10 cellular contexts compared by ENCODE assay signal in genomic region chr9:124768778-124769350, GRCh38. TPM values are rescaled to one million over a fixed set of nuclear protein-coding genes. Genes with fewer than 3 reads are reported as not detected.
DNase-seq lines count a peak whose midpoint lies in the region; TF ChIP-seq lines count a peak whose summit lies in the region.
"Had no signal": no experiment of that assay in that cellular context is flagged by ENCODE, and none has a peak within 500 bp of the region (broad histone marks: within the 10 kb centered on the region; RNA-seq: fewer than 3 reads in every experiment).

No MANE protein-coding gene starts in this region.

- TF ChIP-seq CTCF in CD14-positive monocyte (IDR thresholded peaks at IDR 0.05) (no peak), HEK293 (tag by site-specific recombination; IDR thresholded peaks at IDR 0.05) (no peak), brain (conservative IDR thresholded peaks at IDR 0.05) (no peak), mesothelial cell of epicardium (IDR thresholded peaks at IDR 0.05; ENCODE audit: unreplicated experiment) (no peak)

- H3K27me3 Mint-ChIP-seq in CD14-positive monocyte (ENCODE audit: low read depth in 3 of 3): peaks cover 14 to 24% (median 18%) of the 10 kb centered on the region in 3 donors
- peaks cover 85% of the 10 kb centered on the region for H3K27me3 Mint-ChIP-seq in brain
- H3K27me3 Mint-ChIP-seq in mesothelial cell of epicardium (ENCODE audit: low read depth): peaks cover 23% of the 10 kb centered on the region

- in situ Hi-C loops in ACHN (cut with HindIII; ENCODE audit: low pct_ligation_motif_present, low pct_unique_long_range_greater_than_20kb, low sequenced_read_pairs): no loop called here

- H3K4me1 ChIP-seq in HEK293 (ENCODE audit: control insufficient read depth, insufficient read depth, low read length): peaks cover 22% of the 10 kb centered on the region; the same call in 1 of the 2 replicates
- H3K4me1 ChIP-seq: foreskin keratinocyte had no signal

- DNase-seq in CD14-positive monocyte (ENCODE audit: low spot score) (no peak), mesothelial cell of epicardium (ENCODE audit: low spot score in 2 of 2, unreplicated experiment in 2 of 2) (no peak), ACHN (no peak), A172 (ENCODE audit: low spot score) (no peak), NCI-H1930 (lab: John Stamatoyannopoulos, UW) (no peak)
- DNase-seq in stimulated activated CD8-positive, alpha-beta memory T cell treated with anti-CD3 and anti-CD28 coated beads, Interleukin-4, amount 100 ng/mL, for 48 hours: no peak
- DNase-seq: NCI-H187 had no signal

- CTCF ChIA-PET in HEK293 (lab: Yijun Ruan, JAX): interaction anchor here (0.6 to 16.2 kb wide), 13 partner anchors 17 to 375 kb away, joined by 3 to 1257 read pairs (median 3); partner anchors contain the start of gene WDR38

- H3K4me3 ChIP-seq in HEK293 (ENCODE audit: low read depth, low read length): peak overlapping the region; percentile 96

- intact Hi-C loops in CD14-positive monocyte (cut with micrococcal nuclease): no loop called here

- H3K27ac Mint-ChIP-seq in CD14-positive monocyte (peak overlapping the region in 2 of 7 donors; percentile 13 to 84), brain (peak overlapping the region in 2 of 5 experiments; percentile 42 to 74), mesothelial cell of epicardium (no peak overlapping the region)

- H3K9me3 ChIP-seq in HEK293 (ENCODE audit: control insufficient read depth, insufficient read depth, low read depth, low read length): no peaks in the 10 kb centered on the region

- H3K4me3 Mint-ChIP-seq in CD14-positive monocyte (peak overlapping the region; percentile 96 to 99), brain (peak overlapping the region; percentile 84 to 97 (median 97)), mesothelial cell of epicardium (peak overlapping the region; percentile 94)

- POLR2A ChIA-PET in HEK293 (lab: Yijun Ruan, JAX): interaction anchor here (0.7 to 11.9 kb wide), 6 partner anchors 9 to 108 kb away, joined by 3 to 201 read pairs (median 4); partner anchors contain the start of genes ARPC5L, RPL35 and WDR38

- no peaks in the 10 kb centered on the region for H3K36me3 ChIP-seq in HEK293 (ENCODE audit: control insufficient read depth in 2 of 2, insufficient read depth in 1 of 2, low read length in 2 of 2)

- peaks cover 0 to 7% of the 10 kb centered on the region in 2 donors for H3K36me3 Mint-ChIP-seq in CD14-positive monocyte
- no peaks in the 10 kb centered on the region for H3K36me3 Mint-ChIP-seq in brain
- H3K36me3 Mint-ChIP-seq in mesothelial cell of epicardium: no peaks in the 10 kb centered on the region

- peak overlapping the region; percentile 91; the same call in 1 of the 2 replicates for H3K27ac ChIP-seq in HEK293 (ENCODE audit: extremely low read depth, low read depth, low read length)
- H3K27ac ChIP-seq: foreskin keratinocyte had no signal

- H3K9me3 Mint-ChIP-seq in CD14-positive monocyte (peaks cover 0 to 3% (median 0%) of the 10 kb centered on the region in 7 donors), brain (no peaks in the 10 kb centered on the region), mesothelial cell of epicardium (no peaks in the 10 kb centered on the region)

- peaks cover 58% of the 10 kb centered on the region for H3K4me1 Mint-ChIP-seq in CD14-positive monocyte
- peaks cover 50% of the 10 kb centered on the region for H3K4me1 Mint-ChIP-seq in brain
- H3K4me1 Mint-ChIP-seq in mesothelial cell of epicardium: peaks cover 19% of the 10 kb centered on the region

TF ChIP-seq in HEK293, 187 proteins besides CTCF, POLR2A, EP300 and RAD21:
- TF ChIP-seq, protein P1, sequence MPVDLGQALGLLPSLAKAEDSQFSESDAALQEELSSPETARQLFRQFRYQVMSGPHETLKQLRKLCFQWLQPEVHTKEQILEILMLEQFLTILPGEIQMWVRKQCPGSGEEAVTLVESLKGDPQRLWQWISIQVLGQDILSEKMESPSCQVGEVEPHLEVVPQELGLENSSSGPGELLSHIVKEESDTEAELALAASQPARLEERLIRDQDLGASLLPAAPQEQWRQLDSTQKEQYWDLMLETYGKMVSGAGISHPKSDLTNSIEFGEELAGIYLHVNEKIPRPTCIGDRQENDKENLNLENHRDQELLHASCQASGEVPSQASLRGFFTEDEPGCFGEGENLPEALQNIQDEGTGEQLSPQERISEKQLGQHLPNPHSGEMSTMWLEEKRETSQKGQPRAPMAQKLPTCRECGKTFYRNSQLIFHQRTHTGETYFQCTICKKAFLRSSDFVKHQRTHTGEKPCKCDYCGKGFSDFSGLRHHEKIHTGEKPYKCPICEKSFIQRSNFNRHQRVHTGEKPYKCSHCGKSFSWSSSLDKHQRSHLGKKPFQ (tag by site-specific recombination; IDR thresholded peaks at IDR 0.05): 0 out of 2 replicates have a peak, but pooled peaks have one; percentile 56
- no peak for TF ChIP-seq GLIS1 (tag by site-specific recombination; IDR thresholded peaks at IDR 0.05)

RNA-seq across cellular contexts. Expression of gene NR6A1, which starts 2.2 kb away (rescaled TPM):
- polyA plus RNA-seq in CD14-positive monocyte: under 1 TPM; 0.15 to 0.28 TPM
- polyA plus RNA-seq in brain (ENCODE audit: insufficient read depth, low read depth, low replicate concordance): 0.53 TPM
- total RNA-seq in mesothelial cell of epicardium: 5.2 to 6.2 TPM (median 5.9 TPM) in 3 replicates
- total RNA-seq in A172 (2014; rRNA removed; shearing (Covaris generic)): 0.28 and 1.2 TPM in 2 replicates

RNA-seq across cellular contexts. Expression of gene OLFML2A, which starts 8.1 kb away (rescaled TPM):
- polyA plus RNA-seq in CD14-positive monocyte (under 1 TPM in 1 of 2 donors, not detected in 1; 0.03 TPM), brain (ENCODE audit: insufficient read depth, low read depth, low replicate concordance) (6.3 TPM)
- total RNA-seq in mesothelial cell of epicardium: 36.1 to 37.4 TPM (median 37.1 TPM) in 3 replicates
- 12.0 and 18.0 TPM in 2 replicates for total RNA-seq in A172 (2014; rRNA removed; shearing (Covaris generic))
